ENCODE assay signal across 1 cellular context in genomic region chr2:88469202-88470114, GRCh38.
A peak's percentile ranks its signal among the peaks of the same experiment; 100 is the strongest.
TF ChIP-seq lines count a peak whose summit lies in the region.

No MANE protein-coding gene starts in this region.

TF ChIP-seq in K562, 482 proteins besides CTCF, POLR2A, EP300 and RAD21:
- no peak for TF ChIP-seq FOXJ2 (tag; IDR thresholded peaks at IDR 0.05)
- TF ChIP-seq, protein P1, sequence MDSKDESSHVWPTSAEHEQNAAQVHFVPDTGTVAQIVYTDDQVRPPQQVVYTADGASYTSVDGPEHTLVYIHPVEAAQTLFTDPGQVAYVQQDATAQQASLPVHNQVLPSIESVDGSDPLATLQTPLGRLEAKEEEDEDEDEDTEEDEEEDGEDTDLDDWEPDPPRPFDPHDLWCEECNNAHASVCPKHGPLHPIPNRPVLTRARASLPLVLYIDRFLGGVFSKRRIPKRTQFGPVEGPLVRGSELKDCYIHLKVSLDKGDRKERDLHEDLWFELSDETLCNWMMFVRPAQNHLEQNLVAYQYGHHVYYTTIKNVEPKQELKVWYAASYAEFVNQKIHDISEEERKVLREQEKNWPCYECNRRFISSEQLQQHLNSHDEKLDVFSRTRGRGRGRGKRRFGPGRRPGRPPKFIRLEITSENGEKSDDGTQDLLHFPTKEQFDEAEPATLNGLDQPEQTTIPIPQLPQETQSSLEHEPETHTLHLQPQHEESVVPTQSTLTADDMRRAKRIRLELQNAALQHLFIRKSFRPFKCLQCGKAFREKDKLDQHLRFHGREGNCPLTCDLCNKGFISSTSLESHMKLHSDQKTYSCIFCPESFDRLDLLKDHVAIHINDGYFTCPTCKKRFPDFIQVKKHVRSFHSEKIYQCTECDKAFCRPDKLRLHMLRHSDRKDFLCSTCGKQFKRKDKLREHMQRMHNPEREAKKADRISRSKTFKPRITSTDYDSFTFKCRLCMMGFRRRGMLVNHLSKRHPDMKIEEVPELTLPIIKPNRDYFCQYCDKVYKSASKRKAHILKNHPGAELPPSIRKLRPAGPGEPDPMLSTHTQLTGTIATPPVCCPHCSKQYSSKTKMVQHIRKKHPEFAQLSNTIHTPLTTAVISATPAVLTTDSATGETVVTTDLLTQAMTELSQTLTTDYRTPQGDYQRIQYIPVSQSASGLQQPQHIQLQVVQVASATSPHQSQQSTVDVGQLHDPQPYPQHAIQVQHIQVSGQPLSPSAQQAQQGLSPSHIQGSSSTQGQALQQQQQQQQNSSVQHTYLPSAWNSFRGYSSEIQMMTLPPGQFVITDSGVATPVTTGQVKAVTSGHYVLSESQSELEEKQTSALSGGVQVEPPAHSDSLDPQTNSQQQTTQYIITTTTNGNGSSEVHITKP (IDR thresholded peaks at IDR 0.05; ENCODE audit: partially characterized antibody), result peak; percentile 11
TF ChIP-seq in K562: peak in this region for 1.
